1 cellular context compared by ENCODE assay signal in genomic region chr1:84701366-84701765, GRCh38.
TF ChIP-seq lines count a peak whose summit lies in the region.

No MANE protein-coding gene starts in this region.

TF ChIP-seq in HepG2, 621 proteins besides CTCF, POLR2A, EP300 and RAD21 (continued from another document):
- TF ChIP-seq PBX3 (CRISPR knock-in tag; IDR thresholded peaks at IDR 0.05; ENCODE audit: borderline replicate concordance), result no peak
